2 cellular contexts compared by ENCODE assay signal in the genomic region with DNA sequence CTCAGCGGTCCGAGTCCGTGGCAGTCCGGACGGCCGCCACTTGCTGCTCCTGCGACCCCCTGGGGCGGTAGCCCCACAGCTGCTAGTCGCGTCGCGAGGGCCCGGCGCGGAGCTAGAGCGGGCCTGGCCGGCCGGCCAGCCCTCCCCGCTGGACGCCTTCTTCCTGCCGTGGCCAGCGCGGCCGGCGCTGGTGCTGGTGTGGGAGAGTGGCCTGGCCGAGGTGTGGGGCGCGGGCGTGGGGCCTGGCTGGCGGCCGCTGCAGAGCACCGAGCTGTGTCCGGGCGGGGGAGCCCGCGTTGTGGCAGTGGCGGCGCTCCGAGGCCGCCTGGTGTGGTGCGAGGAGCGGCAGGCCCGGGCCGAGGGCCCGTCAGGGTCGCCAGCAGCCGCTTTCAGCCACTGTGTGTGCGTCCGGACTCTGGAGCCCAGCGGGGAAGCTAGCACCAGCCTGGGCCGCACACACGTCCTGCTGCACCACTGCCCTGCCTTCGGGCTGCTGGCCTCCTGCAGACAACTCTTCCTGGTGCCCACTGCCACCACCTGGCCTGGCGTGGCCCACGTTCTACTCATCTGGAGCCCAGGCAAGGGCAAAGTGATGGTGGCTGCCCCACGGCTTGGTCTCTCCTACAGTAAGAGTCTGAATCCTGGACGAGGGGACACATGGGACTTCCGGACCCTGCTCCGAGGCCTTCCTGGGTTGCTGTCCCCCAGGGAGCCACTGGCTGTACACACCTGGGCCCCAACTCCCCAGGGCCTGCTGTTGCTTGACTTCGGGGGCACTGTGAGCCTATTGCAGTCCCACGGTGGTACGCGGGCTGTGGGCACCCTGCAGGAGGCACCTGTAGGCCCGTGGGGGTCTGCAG.
TF ChIP-seq lines count a peak whose summit lies in the region.

No MANE protein-coding gene starts in this region.

TF ChIP-seq in SK-N-SH treated with all-trans-retinoic acid at 6 μM for 48 hours, 23 proteins besides CTCF, POLR2A, EP300 and RAD21:
- TF ChIP-seq ISL1 (CRISPR knock-in tag; IDR thresholded peaks at IDR 0.05) (no peak), ZC3H10 (CRISPR knock-in tag; IDR thresholded peaks at IDR 0.05) (no peak), ZNF8 (CRISPR knock-in tag; IDR thresholded peaks at IDR 0.05) (no peak), RARB (CRISPR knock-in tag; IDR thresholded peaks at IDR 0.05) (no peak), ZNF70 (CRISPR knock-in tag; IDR thresholded peaks at IDR 0.05) (no peak), ZFP30 (CRISPR knock-in tag; IDR thresholded peaks at IDR 0.05) (no peak)
- TF ChIP-seq, protein P1, sequence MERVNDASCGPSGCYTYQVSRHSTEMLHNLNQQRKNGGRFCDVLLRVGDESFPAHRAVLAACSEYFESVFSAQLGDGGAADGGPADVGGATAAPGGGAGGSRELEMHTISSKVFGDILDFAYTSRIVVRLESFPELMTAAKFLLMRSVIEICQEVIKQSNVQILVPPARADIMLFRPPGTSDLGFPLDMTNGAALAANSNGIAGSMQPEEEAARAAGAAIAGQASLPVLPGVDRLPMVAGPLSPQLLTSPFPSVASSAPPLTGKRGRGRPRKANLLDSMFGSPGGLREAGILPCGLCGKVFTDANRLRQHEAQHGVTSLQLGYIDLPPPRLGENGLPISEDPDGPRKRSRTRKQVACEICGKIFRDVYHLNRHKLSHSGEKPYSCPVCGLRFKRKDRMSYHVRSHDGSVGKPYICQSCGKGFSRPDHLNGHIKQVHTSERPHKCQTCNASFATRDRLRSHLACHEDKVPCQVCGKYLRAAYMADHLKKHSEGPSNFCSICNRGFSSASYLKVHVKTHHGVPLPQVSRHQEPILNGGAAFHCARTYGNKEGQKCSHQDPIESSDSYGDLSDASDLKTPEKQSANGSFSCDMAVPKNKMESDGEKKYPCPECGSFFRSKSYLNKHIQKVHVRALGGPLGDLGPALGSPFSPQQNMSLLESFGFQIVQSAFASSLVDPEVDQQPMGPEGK (CRISPR knock-in tag; IDR thresholded peaks at IDR 0.05; ENCODE audit: borderline replicate concordance), result no peak

TF ChIP-seq in HepG2, 621 proteins besides CTCF, POLR2A, EP300 and RAD21 (continues in another document):
- TF ChIP-seq, protein P2, sequence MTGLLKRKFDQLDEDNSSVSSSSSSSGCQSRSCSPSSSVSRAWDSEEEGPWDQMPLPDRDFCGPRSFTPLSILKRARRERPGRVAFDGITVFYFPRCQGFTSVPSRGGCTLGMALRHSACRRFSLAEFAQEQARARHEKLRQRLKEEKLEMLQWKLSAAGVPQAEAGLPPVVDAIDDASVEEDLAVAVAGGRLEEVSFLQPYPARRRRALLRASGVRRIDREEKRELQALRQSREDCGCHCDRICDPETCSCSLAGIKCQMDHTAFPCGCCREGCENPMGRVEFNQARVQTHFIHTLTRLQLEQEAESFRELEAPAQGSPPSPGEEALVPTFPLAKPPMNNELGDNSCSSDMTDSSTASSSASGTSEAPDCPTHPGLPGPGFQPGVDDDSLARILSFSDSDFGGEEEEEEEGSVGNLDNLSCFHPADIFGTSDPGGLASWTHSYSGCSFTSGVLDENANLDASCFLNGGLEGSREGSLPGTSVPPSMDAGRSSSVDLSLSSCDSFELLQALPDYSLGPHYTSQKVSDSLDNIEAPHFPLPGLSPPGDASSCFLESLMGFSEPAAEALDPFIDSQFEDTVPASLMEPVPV (CRISPR knock-in tag; IDR thresholded peaks at IDR 0.05), result 0 out of 2 replicates have a peak, but pooled peaks have one; percentile 6
- TF ChIP-seq REXO4 (CRISPR knock-in tag; IDR thresholded peaks at IDR 0.05; ENCODE audit: borderline replicate concordance) (0 out of 2 replicates have a peak, but pooled peaks have one; percentile 11), ZNF589 (CRISPR knock-in tag; conservative IDR thresholded peaks at IDR 0.05) (0 out of 2 replicates have a peak, but pooled peaks have one; percentile 19), GFI1 (CRISPR knock-in tag; IDR thresholded peaks at IDR 0.05; ENCODE audit: borderline replicate concordance) (0 out of 2 replicates have a peak, but pooled peaks have one; percentile 70), ZNF839 (CRISPR knock-in tag; IDR thresholded peaks at IDR 0.05; ENCODE audit: borderline replicate concordance) (no peak), ZNF891 (CRISPR knock-in tag; IDR thresholded peaks at IDR 0.05) (peak; percentile 25; the same call in 1 of the 2 replicates), ZSCAN21 (CRISPR knock-in tag; IDR thresholded peaks at IDR 0.05; ENCODE audit: borderline replicate concordance) (0 out of 2 replicates have a peak, but pooled peaks have one; percentile 48), ZNF562 (CRISPR knock-in tag; IDR thresholded peaks at IDR 0.05; ENCODE audit: borderline replicate concordance) (no peak), IKZF4 (CRISPR knock-in tag; IDR thresholded peaks at IDR 0.05; ENCODE audit: borderline replicate concordance, low read depth, not compliant biosample characterization) (peak; percentile 74), MEIS2 (CRISPR knock-in tag; IDR thresholded peaks at IDR 0.05) (peak; percentile 9; the same call in 1 of the 2 replicates), ZC3H4 (CRISPR knock-in tag; IDR thresholded peaks at IDR 0.05; ENCODE audit: borderline replicate concordance) (no peak), ZFY (CRISPR knock-in tag; IDR thresholded peaks at IDR 0.05) (peak; percentile 91), HNRNPL (IDR thresholded peaks at IDR 0.05; ENCODE audit: low read depth, low read length) (peak; percentile 71; the same call in 1 of the 2 replicates), RXRA (CRISPR knock-in tag; IDR thresholded peaks at IDR 0.05) (peak; percentile 25; the same call in 1 of the 2 replicates), GABPB1 (CRISPR knock-in tag; IDR thresholded peaks at IDR 0.05) (peak; percentile 6; the same call in 1 of the 2 replicates), ZNF724P (CRISPR knock-in tag; IDR thresholded peaks at IDR 0.05; ENCODE audit: borderline replicate concordance) (0 out of 2 replicates have a peak, but pooled peaks have one; percentile 48)
- TF ChIP-seq, protein P3, sequence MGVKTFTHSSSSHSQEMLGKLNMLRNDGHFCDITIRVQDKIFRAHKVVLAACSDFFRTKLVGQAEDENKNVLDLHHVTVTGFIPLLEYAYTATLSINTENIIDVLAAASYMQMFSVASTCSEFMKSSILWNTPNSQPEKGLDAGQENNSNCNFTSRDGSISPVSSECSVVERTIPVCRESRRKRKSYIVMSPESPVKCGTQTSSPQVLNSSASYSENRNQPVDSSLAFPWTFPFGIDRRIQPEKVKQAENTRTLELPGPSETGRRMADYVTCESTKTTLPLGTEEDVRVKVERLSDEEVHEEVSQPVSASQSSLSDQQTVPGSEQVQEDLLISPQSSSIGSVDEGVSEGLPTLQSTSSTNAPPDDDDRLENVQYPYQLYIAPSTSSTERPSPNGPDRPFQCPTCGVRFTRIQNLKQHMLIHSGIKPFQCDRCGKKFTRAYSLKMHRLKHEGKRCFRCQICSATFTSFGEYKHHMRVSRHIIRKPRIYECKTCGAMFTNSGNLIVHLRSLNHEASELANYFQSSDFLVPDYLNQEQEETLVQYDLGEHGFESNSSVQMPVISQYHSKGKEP (CRISPR knock-in tag; IDR thresholded peaks at IDR 0.05), result 0 out of 2 replicates have a peak, but pooled peaks have one; percentile 2
- TF ChIP-seq, protein P4, sequence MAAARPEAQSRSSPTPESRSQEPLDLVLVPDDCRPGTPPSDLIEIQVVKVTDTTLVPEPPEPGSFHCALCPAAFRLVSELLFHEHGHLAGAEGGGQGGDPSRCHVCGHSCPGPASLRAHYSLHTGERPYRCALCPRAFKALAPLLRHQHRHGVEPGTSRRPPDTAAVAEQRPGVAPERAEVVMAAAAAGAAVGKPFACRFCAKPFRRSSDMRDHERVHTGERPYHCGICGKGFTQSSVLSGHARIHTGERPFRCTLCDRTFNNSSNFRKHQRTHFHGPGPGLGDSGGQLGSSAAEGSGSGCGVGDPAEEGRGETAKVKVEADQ (CRISPR knock-in tag; IDR thresholded peaks at IDR 0.05; ENCODE audit: borderline replicate concordance), result 0 out of 2 replicates have a peak, but pooled peaks have one; percentile 44
- TF ChIP-seq, protein P5, sequence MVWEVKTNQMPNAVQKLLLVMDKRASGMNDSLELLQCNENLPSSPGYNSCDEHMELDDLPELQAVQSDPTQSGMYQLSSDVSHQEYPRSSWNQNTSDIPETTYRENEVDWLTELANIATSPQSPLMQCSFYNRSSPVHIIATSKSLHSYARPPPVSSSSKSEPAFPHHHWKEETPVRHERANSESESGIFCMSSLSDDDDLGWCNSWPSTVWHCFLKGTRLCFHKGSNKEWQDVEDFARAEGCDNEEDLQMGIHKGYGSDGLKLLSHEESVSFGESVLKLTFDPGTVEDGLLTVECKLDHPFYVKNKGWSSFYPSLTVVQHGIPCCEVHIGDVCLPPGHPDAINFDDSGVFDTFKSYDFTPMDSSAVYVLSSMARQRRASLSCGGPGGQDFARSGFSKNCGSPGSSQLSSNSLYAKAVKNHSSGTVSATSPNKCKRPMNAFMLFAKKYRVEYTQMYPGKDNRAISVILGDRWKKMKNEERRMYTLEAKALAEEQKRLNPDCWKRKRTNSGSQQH (CRISPR knock-in tag; IDR thresholded peaks at IDR 0.05; ENCODE audit: low read depth), result 0 out of 2 replicates have a peak, but pooled peaks have one; percentile 36
- TF ChIP-seq, protein P1 (CRISPR knock-in tag; IDR thresholded peaks at IDR 0.05), result peak; percentile 12; the same call in 1 of the 2 replicates
- TF ChIP-seq, protein P6, sequence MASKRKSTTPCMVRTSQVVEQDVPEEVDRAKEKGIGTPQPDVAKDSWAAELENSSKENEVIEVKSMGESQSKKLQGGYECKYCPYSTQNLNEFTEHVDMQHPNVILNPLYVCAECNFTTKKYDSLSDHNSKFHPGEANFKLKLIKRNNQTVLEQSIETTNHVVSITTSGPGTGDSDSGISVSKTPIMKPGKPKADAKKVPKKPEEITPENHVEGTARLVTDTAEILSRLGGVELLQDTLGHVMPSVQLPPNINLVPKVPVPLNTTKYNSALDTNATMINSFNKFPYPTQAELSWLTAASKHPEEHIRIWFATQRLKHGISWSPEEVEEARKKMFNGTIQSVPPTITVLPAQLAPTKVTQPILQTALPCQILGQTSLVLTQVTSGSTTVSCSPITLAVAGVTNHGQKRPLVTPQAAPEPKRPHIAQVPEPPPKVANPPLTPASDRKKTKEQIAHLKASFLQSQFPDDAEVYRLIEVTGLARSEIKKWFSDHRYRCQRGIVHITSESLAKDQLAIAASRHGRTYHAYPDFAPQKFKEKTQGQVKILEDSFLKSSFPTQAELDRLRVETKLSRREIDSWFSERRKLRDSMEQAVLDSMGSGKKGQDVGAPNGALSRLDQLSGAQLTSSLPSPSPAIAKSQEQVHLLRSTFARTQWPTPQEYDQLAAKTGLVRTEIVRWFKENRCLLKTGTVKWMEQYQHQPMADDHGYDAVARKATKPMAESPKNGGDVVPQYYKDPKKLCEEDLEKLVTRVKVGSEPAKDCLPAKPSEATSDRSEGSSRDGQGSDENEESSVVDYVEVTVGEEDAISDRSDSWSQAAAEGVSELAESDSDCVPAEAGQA (IDR thresholded peaks at IDR 0.05; ENCODE audit: low read depth), result peak; percentile 46; the same call in 1 of the 2 replicates
- TF ChIP-seq, protein P6 (CRISPR knock-in tag; IDR thresholded peaks at IDR 0.05; ENCODE audit: borderline replicate concordance), result no peak; the same call in 1 of the 2 replicates
- TF ChIP-seq, protein P7, sequence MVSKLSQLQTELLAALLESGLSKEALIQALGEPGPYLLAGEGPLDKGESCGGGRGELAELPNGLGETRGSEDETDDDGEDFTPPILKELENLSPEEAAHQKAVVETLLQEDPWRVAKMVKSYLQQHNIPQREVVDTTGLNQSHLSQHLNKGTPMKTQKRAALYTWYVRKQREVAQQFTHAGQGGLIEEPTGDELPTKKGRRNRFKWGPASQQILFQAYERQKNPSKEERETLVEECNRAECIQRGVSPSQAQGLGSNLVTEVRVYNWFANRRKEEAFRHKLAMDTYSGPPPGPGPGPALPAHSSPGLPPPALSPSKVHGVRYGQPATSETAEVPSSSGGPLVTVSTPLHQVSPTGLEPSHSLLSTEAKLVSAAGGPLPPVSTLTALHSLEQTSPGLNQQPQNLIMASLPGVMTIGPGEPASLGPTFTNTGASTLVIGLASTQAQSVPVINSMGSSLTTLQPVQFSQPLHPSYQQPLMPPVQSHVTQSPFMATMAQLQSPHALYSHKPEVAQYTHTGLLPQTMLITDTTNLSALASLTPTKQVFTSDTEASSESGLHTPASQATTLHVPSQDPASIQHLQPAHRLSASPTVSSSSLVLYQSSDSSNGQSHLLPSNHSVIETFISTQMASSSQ (IDR thresholded peaks at IDR 0.05; ENCODE audit: low read depth), result no peak
- TF ChIP-seq, protein P7 (CRISPR knock-in tag; IDR thresholded peaks at IDR 0.05; ENCODE audit: borderline replicate concordance), result no peak
